ENCODE assay signal across 1 cellular context in genomic region chr1:202034149-202034682, GRCh38.
TF ChIP-seq lines count a peak whose summit lies in the region.

No MANE protein-coding gene starts in this region.

TF ChIP-seq in H1, 55 proteins besides CTCF, POLR2A, EP300 and RAD21:
- TF ChIP-seq ASH2L (IDR thresholded peaks at IDR 0.05; ENCODE audit: low read length) (peak; percentile 13), EZH2 (IDR thresholded peaks at IDR 0.05; ENCODE audit: low read depth, low read length, severe bottlenecking) (no peak), CBX8 (IDR thresholded peaks at IDR 0.05; ENCODE audit: borderline replicate concordance, low read depth, low read length) (no peak), FOSL1 (IDR thresholded peaks at IDR 0.05; ENCODE audit: insufficient read depth, low read depth, low read length) (no peak)
TF ChIP-seq in H1: peak in this region for 1.
